Comparison of ENCODE assay signal across 25 cellular contexts in the genomic region with DNA sequence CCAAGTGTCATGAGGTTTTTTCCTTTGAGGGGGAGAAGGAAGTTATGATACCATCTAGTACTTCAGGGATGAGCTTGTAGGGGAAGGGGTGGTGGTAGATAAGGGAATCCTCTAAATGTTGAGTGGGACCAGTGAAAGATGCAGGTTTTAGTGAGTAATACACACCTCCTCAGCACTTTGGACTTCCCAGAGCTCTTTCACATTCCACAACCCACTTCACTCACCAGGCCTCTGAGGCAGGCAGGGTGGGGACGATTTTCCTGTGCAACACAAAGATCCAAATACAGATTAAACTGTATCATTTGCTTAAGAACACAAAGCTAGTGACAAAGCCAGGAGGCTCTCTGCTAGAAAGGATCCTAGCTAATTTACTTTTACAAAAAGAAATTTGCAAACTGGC.
"Had no signal": no experiment of that assay in that cellular context is flagged by ENCODE, and none has a peak within 500 bp of the region (broad histone marks: within the 10 kb centered on the region; RNA-seq: fewer than 3 reads in every experiment).

No MANE protein-coding gene starts in this region.

- H3K27ac ChIP-seq: coronary artery, epithelial cell of prostate, gastroesophageal sphincter, heart left ventricle, neutrophil, pancreas, psoas muscle, right atrium auricular region, suprapubic skin, transverse colon had no signal

- H3K27ac Mint-ChIP-seq: activated naive CD4-positive, alpha-beta T cell treated with anti-CD3 and anti-CD28 coated beads for 36 hours; nephron; stimulated activated effector memory CD8-positive, alpha-beta T cell treated with anti-CD3 and anti-CD28 coated beads, Interleukin-12 subunit alpha, Interleukin-12 subunit beta, amount 100 ng/mL, for 72 hours; stimulated activated naive CD8-positive, alpha-beta T cell treated with anti-CD3 and anti-CD28 coated beads, Interleukin-15, amount 100 ng/mL, for 72 hours; T-cell; T-helper 2 cell treated with Interferon-gamma antibody and Interleukin-4, amounts not matched to agents 5 μg/mL and 100 μg/mL, for 36 hours had no signal

- H3K4me3 Mint-ChIP-seq: activated naive CD4-positive, alpha-beta T cell treated with anti-CD3 and anti-CD28 coated beads for 36 hours; activated T-cell treated with anti-CD3 and anti-CD28 coated beads, Interleukin-2, amount 50 U/mL, for 4 hours; nephron; stimulated activated effector memory CD8-positive, alpha-beta T cell treated with anti-CD3 and anti-CD28 coated beads, Interleukin-12 subunit alpha, Interleukin-12 subunit beta, amount 100 ng/mL, for 72 hours; stimulated activated naive CD8-positive, alpha-beta T cell treated with anti-CD3 and anti-CD28 coated beads, Interleukin-15, amount 100 ng/mL, for 72 hours; T-cell; T-helper 2 cell treated with Interferon-gamma antibody and Interleukin-4, amounts not matched to agents 5 μg/mL and 100 μg/mL, for 36 hours had no signal

- H3K4me1 ChIP-seq: psoas muscle had no signal

- H3K9me3 Mint-ChIP-seq: activated naive CD4-positive, alpha-beta T cell treated with anti-CD3 and anti-CD28 coated beads for 36 hours; activated T-cell treated with anti-CD3 and anti-CD28 coated beads, Interleukin-2, amount 50 U/mL, for 4 hours; nephron; stimulated activated effector memory CD8-positive, alpha-beta T cell treated with anti-CD3 and anti-CD28 coated beads, Interleukin-12 subunit alpha, Interleukin-12 subunit beta, amount 100 ng/mL, for 72 hours; stimulated activated naive CD8-positive, alpha-beta T cell treated with anti-CD3 and anti-CD28 coated beads, Interleukin-15, amount 100 ng/mL, for 72 hours; T-cell; T-helper 2 cell treated with Interferon-gamma antibody and Interleukin-4, amounts not matched to agents 5 μg/mL and 100 μg/mL, for 36 hours had no signal

- H3K4me3 ChIP-seq: coronary artery, gastroesophageal sphincter, heart left ventricle, pancreas, psoas muscle, right atrium auricular region, suprapubic skin, transverse colon had no signal

- H3K4me1 Mint-ChIP-seq: stimulated activated effector memory CD8-positive, alpha-beta T cell treated with anti-CD3 and anti-CD28 coated beads, Interleukin-12 subunit alpha, Interleukin-12 subunit beta, amount 100 ng/mL, for 72 hours; stimulated activated naive CD8-positive, alpha-beta T cell treated with anti-CD3 and anti-CD28 coated beads, Interleukin-15, amount 100 ng/mL, for 72 hours; T-cell had no signal

- H3K9me3 ChIP-seq: gastroesophageal sphincter, heart left ventricle, neutrophil, pancreas, psoas muscle, right atrium auricular region, suprapubic skin, transverse colon had no signal

- H3K36me3 Mint-ChIP-seq: stimulated activated effector memory CD8-positive, alpha-beta T cell treated with anti-CD3 and anti-CD28 coated beads, Interleukin-12 subunit alpha, Interleukin-12 subunit beta, amount 100 ng/mL, for 72 hours; T-cell had no signal

- DNase-seq: activated CD4-positive, alpha-beta T cell treated with anti-CD3 and anti-CD28 coated beads, Interleukin-2, amount 50 U/mL, for 4 hours; activated CD8-positive, alpha-beta memory T cell treated with anti-CD3 and anti-CD28 coated beads for 24 hours; activated CD8-positive, alpha-beta memory T cell treated with anti-CD3 and anti-CD28 coated beads, Interleukin-2, amount 50 U/mL, for 4 hours; activated naive CD4-positive, alpha-beta T cell treated with anti-CD3 and anti-CD28 coated beads for 36 hours; activated T-cell treated with anti-CD3 and anti-CD28 coated beads, Interleukin-2, amount 50 U/mL, for 4 hours; cerebellar nuclear complex; heart left ventricle; kidney; psoas muscle; stimulated activated CD4-positive, alpha-beta T cell treated with anti-CD3 and anti-CD28 coated beads, Interleukin-1b, Interleukin-23, amount 100 ng/mL, for 48 hours; stimulated activated naive CD8-positive, alpha-beta T cell treated with anti-CD3 and anti-CD28 coated beads, Interleukin-15, amount 100 ng/mL, for 72 hours; T-cell; transverse colon had no signal

- ATAC-seq: activated T-cell treated with anti-CD3 and anti-CD28 coated beads, Interleukin-2, amount 50 U/mL, for 4 hours; gastroesophageal sphincter; left lobe of liver; pancreas; psoas muscle; SK-N-SH treated with all-trans-retinoic acid at 6 μM for 48 hours; T-cell had no signal

- H3K36me3 ChIP-seq: gastroesophageal sphincter, heart left ventricle, neutrophil, pancreas, right atrium auricular region, suprapubic skin, transverse colon had no signal

- H3K27me3 ChIP-seq: gastroesophageal sphincter, heart left ventricle, pancreas, right atrium auricular region, suprapubic skin, transverse colon had no signal
